17 cellular contexts compared by ENCODE assay signal in genomic region chr18:70423988-70424387, GRCh38.
A peak's percentile ranks its signal among the peaks of the same experiment; 100 is the strongest.
DNase-seq lines count a peak whose midpoint lies in the region; TF ChIP-seq lines count a peak whose summit lies in the region.
"Had no signal": no experiment of that assay in that cellular context is flagged by ENCODE, and none has a peak within 500 bp of the region (broad histone marks: within the 10 kb centered on the region; RNA-seq: fewer than 3 reads in every experiment).

No MANE protein-coding gene starts in this region.

- H3K27ac ChIP-seq in BLaER1 treated with 17β-estradiol and CSF1 and Interleukin-3, amounts not matched to agents 10 nM and 100 nM, result peak overlapping the region in 8 of 11 experiments; percentile 16 to 96 (median 84); a peak in 14 of 22 replicates
- H3K27ac ChIP-seq in esophagus (ENCODE audit: low read depth in 2 of 2, low read length in 1 of 2) (peak overlapping the region; percentile 57 to 81), neural progenitor cell (peak overlapping the region; percentile 14)

- H3K27ac Mint-ChIP-seq in neural progenitor cell (no peak overlapping the region), osteocyte (ENCODE audit: unreplicated experiment) (no peak overlapping the region)
- H3K27ac Mint-ChIP-seq: activated T-cell treated with anti-CD3 and anti-CD28 coated beads, Interleukin-2, amount 50 U/mL, for 72 hours; memory B cell had no signal

- no peak for TF ChIP-seq CTCF in neural progenitor cell (IDR thresholded peaks at IDR 0.05)
- TF ChIP-seq CTCF in osteocyte (IDR thresholded peaks at IDR 0.05), result no peak

- H3K9me3 ChIP-seq in BLaER1 treated with 17β-estradiol and CSF1 and Interleukin-3, amounts not matched to agents 10 nM and 100 nM (replicated peaks in 1 of 11), result no peaks in the 10 kb centered on the region; a peak in 1 of 22 replicates
- H3K9me3 ChIP-seq in esophagus (ENCODE audit: control insufficient read depth in 2 of 2, insufficient read depth in 1 of 2, low read depth in 1 of 2, low read length in 1 of 2), result peaks cover 0 to 3% of the 10 kb centered on the region in 2 donors
- H3K9me3 ChIP-seq in neural progenitor cell (ENCODE audit: low read depth), result no peaks in the 10 kb centered on the region
- H3K9me3 ChIP-seq: heart right ventricle had no signal

- no peak overlapping the region; a peak in 1 of 20 replicates for H3K4me3 ChIP-seq in BLaER1 treated with 17β-estradiol and CSF1 and Interleukin-3, amounts not matched to agents 10 nM and 100 nM
- no peak overlapping the region for H3K4me3 ChIP-seq in esophagus (ENCODE audit: low read depth in 1 of 2, low read length in 2 of 2)
- H3K4me3 ChIP-seq in neural progenitor cell, result no peak overlapping the region
- H3K4me3 ChIP-seq: heart right ventricle, K562 had no signal

- no peaks in the 10 kb centered on the region for H3K36me3 Mint-ChIP-seq in neural progenitor cell
- H3K36me3 Mint-ChIP-seq in osteocyte (ENCODE audit: unreplicated experiment), result no peaks in the 10 kb centered on the region
- H3K36me3 Mint-ChIP-seq: memory B cell had no signal

- H3K4me1 ChIP-seq in BLaER1 treated with 17β-estradiol and CSF1 and Interleukin-3, amounts not matched to agents 10 nM and 100 nM, result peaks cover 33 to 74% (median 64%) of the 10 kb centered on the region in 10 experiments
- peaks cover 0 to 8% of the 10 kb centered on the region in 2 donors for H3K4me1 ChIP-seq in esophagus (ENCODE audit: control insufficient read depth in 2 of 2, insufficient read depth in 2 of 2, low read length in 1 of 2)
- peaks cover 27% of the 10 kb centered on the region for H3K4me1 ChIP-seq in neural progenitor cell

- DNase-seq in NCI-H69 (lab: John Stamatoyannopoulos, UW), result peak; percentile 42
- DNase-seq in neural progenitor cell (ENCODE audit: low spot score), result peak; percentile 20
- no peak for DNase-seq in stimulated activated CD4-positive, alpha-beta T cell treated with anti-CD3 and anti-CD28 coated beads, Interleukin-1b, Interleukin-23, amount 100 ng/mL, for 48 hours
- DNase-seq in EL, result no peak
- no peak for DNase-seq in osteocyte (ENCODE audit: extremely low spot score, unreplicated experiment)
- DNase-seq in COLO829 (ENCODE audit: low spot score), result no peak
- DNase-seq: activated CD4-positive, alpha-beta T cell treated with anti-CD3 and anti-CD28 coated beads for 4 hours; activated T-cell treated with anti-CD3 and anti-CD28 coated beads, Interleukin-2, amount 50 U/mL, for 72 hours; aorta; effector CD8-positive, alpha-beta T cell; heart right ventricle; NCI-H1930 had no signal

- peak overlapping the region; percentile 40 for H2AFZ ChIP-seq in neural progenitor cell (replicated peaks)

- no peaks in the 10 kb centered on the region for H4K20me1 ChIP-seq in BLaER1 treated with 17β-estradiol and CSF1 and Interleukin-3, amounts not matched to agents 10 nM and 100 nM
- H4K20me1 ChIP-seq in neural progenitor cell (ENCODE audit: low read depth), result no peaks in the 10 kb centered on the region

- H3K4me2 ChIP-seq in BLaER1 treated with 17β-estradiol and CSF1 and Interleukin-3, amounts not matched to agents 10 nM and 100 nM, result peak overlapping the region; percentile 60 to 93 (median 80)
- peak overlapping the region; percentile 20 for H3K4me2 ChIP-seq in neural progenitor cell

- H3F3A ChIP-seq in neural progenitor cell (ENCODE audit: low read depth), result peaks cover 10% of the 10 kb centered on the region

- no peaks in the 10 kb centered on the region for H3K79me2 ChIP-seq in neural progenitor cell (ENCODE audit: low read depth)

- H3K27me3 ChIP-seq in BLaER1 treated with 17β-estradiol and CSF1 and Interleukin-3, amounts not matched to agents 10 nM and 100 nM, result no peaks in the 10 kb centered on the region
- H3K27me3 ChIP-seq in esophagus (ENCODE audit: control insufficient read depth in 1 of 2, insufficient read depth in 2 of 2, low read length in 2 of 2), result no peaks in the 10 kb centered on the region
- no peaks in the 10 kb centered on the region for H3K27me3 ChIP-seq in neural progenitor cell
- H3K27me3 ChIP-seq: heart right ventricle had no signal

- no peaks in the 10 kb centered on the region for H3K36me3 ChIP-seq in BLaER1 treated with 17β-estradiol and CSF1 and Interleukin-3, amounts not matched to agents 10 nM and 100 nM
- H3K36me3 ChIP-seq in esophagus (ENCODE audit: control insufficient read depth in 2 of 2, insufficient read depth in 2 of 2, low read length in 1 of 2) (no peaks in the 10 kb centered on the region), neural progenitor cell (no peaks in the 10 kb centered on the region)
- H3K36me3 ChIP-seq: heart right ventricle had no signal

- peaks cover 3% of the 10 kb centered on the region for H3K27me3 Mint-ChIP-seq in neural progenitor cell (ENCODE audit: insufficient read depth, low read depth)
- no peaks in the 10 kb centered on the region for H3K27me3 Mint-ChIP-seq in osteocyte (ENCODE audit: unreplicated experiment)
- H3K27me3 Mint-ChIP-seq: memory B cell had no signal

- H3K4me1 Mint-ChIP-seq in neural progenitor cell, result peaks cover 23% of the 10 kb centered on the region
- H3K4me1 Mint-ChIP-seq in osteocyte (ENCODE audit: unreplicated experiment), result peaks cover 20% of the 10 kb centered on the region

- H3K9ac ChIP-seq in BLaER1 treated with 17β-estradiol and CSF1 and Interleukin-3, amounts not matched to agents 10 nM and 100 nM, result peak overlapping the region in 4 of 11 experiments; percentile 48 to 76 (median 60); a peak in 4 of 22 replicates
- H3K9ac ChIP-seq in neural progenitor cell, result no peak overlapping the region

- H3K9me3 Mint-ChIP-seq in neural progenitor cell, result no peaks in the 10 kb centered on the region
- no peaks in the 10 kb centered on the region for H3K9me3 Mint-ChIP-seq in osteocyte (ENCODE audit: unreplicated experiment)
- H3K9me3 Mint-ChIP-seq: activated T-cell treated with anti-CD3 and anti-CD28 coated beads, Interleukin-2, amount 50 U/mL, for 72 hours; memory B cell had no signal

- 32 to 33% methylated on average over 4 of the region's 4 CpGs for WGBS in esophagus, 2 donors

- H3K4me3 Mint-ChIP-seq in neural progenitor cell (no peak overlapping the region), osteocyte (ENCODE audit: unreplicated experiment) (no peak overlapping the region)
- H3K4me3 Mint-ChIP-seq: activated T-cell treated with anti-CD3 and anti-CD28 coated beads, Interleukin-2, amount 50 U/mL, for 72 hours; CD14-positive monocyte; memory B cell had no signal

Comparison
In these comparisons a context has a peak if more than half of its experiments do, and no peak if none do; other contexts are left out.
1. H3K27ac ChIP-seq: peak in every context shown above with its lines; median percentile 84 in BLaER1 treated with 17β-estradiol and CSF1 and Interleukin-3, amounts not matched to agents 10 nM and 100 nM; 69 in esophagus; 14 in neural progenitor cell.
2. DNase-seq: peak in NCI-H69 (single experiment) and neural progenitor cell (single experiment); none in stimulated activated CD4-positive, alpha-beta T cell treated with anti-CD3 and anti-CD28 coated beads, Interleukin-1b, Interleukin-23, amount 100 ng/mL, for 48 hours (single experiment), EL (single experiment), osteocyte (single experiment) and COLO829 (single experiment).